Comparison of ENCODE assay signal across 12 cellular contexts in genomic region chr13:63327584-63327983, GRCh38.
"Had no signal": no experiment of that assay in that cellular context is flagged by ENCODE, and none has a peak within 500 bp of the region (broad histone marks: within the 10 kb centered on the region; RNA-seq: fewer than 3 reads in every experiment).

No MANE protein-coding gene starts in this region.

- ATAC-seq: GM23338, HepG2 had no signal

- H3K4me3 ChIP-seq: GM23338 had no signal

- H3K36me3 Mint-ChIP-seq: IgD-negative memory B cell had no signal

- H2AFZ ChIP-seq: GM23338 had no signal

- FAIRE-seq: H1, H54, HepG2 had no signal

- H3K27ac ChIP-seq: HL-60, KMS-11 had no signal

- H3K4me1 Mint-ChIP-seq: GM23338, H9, IgD-negative memory B cell had no signal

- H3K27me3 Mint-ChIP-seq: IgD-negative memory B cell had no signal

- H3K4me2 ChIP-seq: GM23338, KMS-11 had no signal

- H3K27ac Mint-ChIP-seq: GM23338, H9, HFFc6, IgD-negative memory B cell had no signal

- H3K9ac ChIP-seq: KMS-11 had no signal

- H3K9me3 Mint-ChIP-seq: GM23338, H9 had no signal

- H3K4me3 Mint-ChIP-seq: GM23338, H9, HFFc6, IgD-negative memory B cell had no signal

- DNase-seq: H9, HCEC 1CT, HFFc6, Karpas-422, KBM-7 had no signal
